Comparison of ENCODE assay signal across 19 cellular contexts in genomic region chr10:74194545-74194944, GRCh38. TPM values are rescaled to one million over a fixed set of nuclear protein-coding genes. Genes with fewer than 3 reads are reported as not detected.
A peak's percentile ranks its signal among the peaks of the same experiment; 100 is the strongest.
DNase-seq lines count a peak whose midpoint lies in the region; ATAC-seq, FAIRE-seq and TF ChIP-seq lines count a peak whose summit lies in the region.
"Had no signal": no experiment of that assay in that cellular context is flagged by ENCODE, and none has a peak within 500 bp of the region (broad histone marks: within the 10 kb centered on the region; RNA-seq: fewer than 3 reads in every experiment).

No MANE protein-coding gene starts in this region.

- peaks cover 34% of the 10 kb centered on the region for H3K4me1 ChIP-seq in CD4-positive, CD25-positive, alpha-beta regulatory T cell (ENCODE audit: control insufficient read depth, insufficient read depth, low read length, poor library complexity, severe bottlenecking)

- peak; percentile 48 for FAIRE-seq in H54 (lab: Jason Lieb, UNC)
- FAIRE-seq: RCC 7860 had no signal

- peaks cover 10% of the 10 kb centered on the region for H3K36me3 Mint-ChIP-seq in CD4-positive, CD25-positive, alpha-beta regulatory T cell
- peaks cover 8% of the 10 kb centered on the region for H3K36me3 Mint-ChIP-seq in activated naive CD8-positive, alpha-beta T cell treated with anti-CD3 and anti-CD28 coated beads, Interleukin-2, amount 50 U/mL, for 24 hours (ENCODE audit: low read depth)

- peak overlapping the region in 3 of 4 donors; percentile 40 to 62 (median 42) for H3K4me3 Mint-ChIP-seq in CD4-positive, CD25-positive, alpha-beta regulatory T cell
- H3K4me3 Mint-ChIP-seq in activated naive CD8-positive, alpha-beta T cell treated with anti-CD3 and anti-CD28 coated beads, Interleukin-2, amount 50 U/mL, for 24 hours = no peak overlapping the region

- peak; percentile 67 to 76 for ATAC-seq in CD4-positive, CD25-positive, alpha-beta regulatory T cell (ENCODE audit: low read depth in 2 of 2)
- peak; percentile 83 for ATAC-seq in activated naive CD8-positive, alpha-beta T cell treated with anti-CD3 and anti-CD28 coated beads, Interleukin-2, amount 50 U/mL, for 24 hours
- ATAC-seq in HG03354 (IDR thresholded peaks at IDR 0.05; ENCODE audit: poor library complexity, severe bottlenecking, unreplicated experiment) = no peak
- ATAC-seq in GM18907 (IDR thresholded peaks at IDR 0.05; ENCODE audit: unreplicated experiment) = no peak

- H3K9me3 Mint-ChIP-seq in CD4-positive, CD25-positive, alpha-beta regulatory T cell = no peaks in the 10 kb centered on the region
- peaks cover 3% of the 10 kb centered on the region for H3K9me3 Mint-ChIP-seq in activated naive CD8-positive, alpha-beta T cell treated with anti-CD3 and anti-CD28 coated beads, Interleukin-2, amount 50 U/mL, for 24 hours

- no peaks in the 10 kb centered on the region for H3K27me3 ChIP-seq in CD4-positive, CD25-positive, alpha-beta regulatory T cell (ENCODE audit: control insufficient read depth, insufficient read depth, low read length)
- H3K27me3 ChIP-seq: hepatocyte, suprapubic skin had no signal

- TF ChIP-seq POLR2A in H54 (IDR thresholded peaks at IDR 0.05; ENCODE audit: low read depth, low read length) = no peak

- H3K27ac ChIP-seq in CD4-positive, CD25-positive, alpha-beta regulatory T cell (ENCODE audit: insufficient read depth, low read length, poor library complexity, severe bottlenecking) = no peak overlapping the region
- H3K27ac ChIP-seq: hepatocyte, suprapubic skin had no signal

- no peaks in the 10 kb centered on the region for H3K9me3 ChIP-seq in CD4-positive, CD25-positive, alpha-beta regulatory T cell (ENCODE audit: control insufficient read depth in 2 of 2, low read length in 2 of 2)
- H3K9me3 ChIP-seq: suprapubic skin had no signal

- peak overlapping the region in 2 of 3 donors; percentile 84 to 87 for H3K27ac Mint-ChIP-seq in CD4-positive, CD25-positive, alpha-beta regulatory T cell
- H3K27ac Mint-ChIP-seq in activated naive CD8-positive, alpha-beta T cell treated with anti-CD3 and anti-CD28 coated beads, Interleukin-2, amount 50 U/mL, for 24 hours = peak overlapping the region; percentile 3

- peak in 1 of 3 donors; percentile 57 for DNase-seq in CD4-positive, CD25-positive, alpha-beta regulatory T cell
- DNase-seq in H54 (ENCODE audit: insufficient read length, low spot score) (no peak), fibroblast of the aortic adventitia (ENCODE audit: low read depth) (peak; percentile 78), NCI-H146 treated with DMSO at 0.1 percent for 48 hours (lab: John Stamatoyannopoulos, UW; ENCODE audit: unreplicated experiment) (no peak), NCI-H2107 treated with DMSO at 0.1 percent for 48 hours (lab: John Stamatoyannopoulos, UW; ENCODE audit: unreplicated experiment) (no peak)
- DNase-seq in activated naive CD8-positive, alpha-beta T cell treated with anti-CD3 and anti-CD28 coated beads, Interleukin-2, amount 50 U/mL, for 24 hours = no peak
- DNase-seq: activated gamma-delta T cell treated with Interleukin-2 at 50 U/mL for 16 hours; DMS53; H7; NCI-H1436; NCI-H510A treated with DMSO at 0.1 percent for 48 hours; posterior cingulate gyrus; stimulated activated CD4-positive, alpha-beta T cell treated with anti-CD3 and anti-CD28 coated beads, Interleukin-12 subunit alpha, Interleukin-12 subunit beta, amount 100 ng/mL, for 4 hours had no signal

- TF ChIP-seq CTCF in fibroblast of the aortic adventitia (IDR thresholded peaks at IDR 0.05; ENCODE audit: insufficient read depth, low read length) = no peak

- H3K36me3 ChIP-seq in CD4-positive, CD25-positive, alpha-beta regulatory T cell (ENCODE audit: control insufficient read depth, insufficient read depth, low read length) = no peaks in the 10 kb centered on the region
- H3K36me3 ChIP-seq: suprapubic skin had no signal

- H3K4me3 ChIP-seq in CD4-positive, CD25-positive, alpha-beta regulatory T cell (ENCODE audit: low read depth, low read length) = peak overlapping the region; percentile 1
- H3K4me3 ChIP-seq in fibroblast of the aortic adventitia (ENCODE audit: low read depth, low read length) = no peak overlapping the region
- H3K4me3 ChIP-seq: hepatocyte, suprapubic skin had no signal

- peaks cover 19 to 70% (median 54%) of the 10 kb centered on the region in 4 donors for H3K4me1 Mint-ChIP-seq in CD4-positive, CD25-positive, alpha-beta regulatory T cell
- peaks cover 51% of the 10 kb centered on the region for H3K4me1 Mint-ChIP-seq in activated naive CD8-positive, alpha-beta T cell treated with anti-CD3 and anti-CD28 coated beads, Interleukin-2, amount 50 U/mL, for 24 hours

- no peaks in the 10 kb centered on the region for H3K27me3 Mint-ChIP-seq in CD4-positive, CD25-positive, alpha-beta regulatory T cell
- H3K27me3 Mint-ChIP-seq in activated naive CD8-positive, alpha-beta T cell treated with anti-CD3 and anti-CD28 coated beads, Interleukin-2, amount 50 U/mL, for 24 hours = no peaks in the 10 kb centered on the region
- H3K27me3 Mint-ChIP-seq: B cell had no signal

RNA-seq across cellular contexts. Expression of gene ADK, which starts 43.5 kb away (rescaled TPM):
- total RNA-seq in CD4-positive, CD25-positive, alpha-beta regulatory T cell = 33.3 TPM
- polyA plus RNA-seq in CD4-positive, CD25-positive, alpha-beta regulatory T cell = 10 to 100 TPM; 61.1 to 83.0 (median 70.1) TPM
- 26.7 and 96.8 TPM in 2 replicates for total RNA-seq in fibroblast of the aortic adventitia (ENCODE audit: low replicate concordance)

RNA-seq across cellular contexts. Expression of gene AP3M1, which starts 43.9 kb away (rescaled TPM):
- 24.3 TPM for total RNA-seq in CD4-positive, CD25-positive, alpha-beta regulatory T cell
- polyA plus RNA-seq in CD4-positive, CD25-positive, alpha-beta regulatory T cell = 10 to 100 TPM; 23.7 to 39.3 (median 29.0) TPM
- 34.8 and 55.8 TPM in 2 replicates for total RNA-seq in fibroblast of the aortic adventitia (ENCODE audit: low replicate concordance)

Comparison
In these comparisons a context has a peak if more than half of its experiments do, and no peak if none do; other contexts are left out.
1. ATAC-seq: peak in CD4-positive, CD25-positive, alpha-beta regulatory T cell (2 of 2) and activated naive CD8-positive, alpha-beta T cell treated with anti-CD3 and anti-CD28 coated beads, Interleukin-2, amount 50 U/mL, for 24 hours (single experiment); none in HG03354 (single experiment) and GM18907 (single experiment).